8 cellular contexts compared by ENCODE assay signal in genomic region chr21:34890724-34891609, GRCh38.
DNase-seq lines count a peak whose midpoint lies in the region; ATAC-seq lines count a peak whose summit lies in the region.

No MANE protein-coding gene starts in this region.

- H3K4me3 ChIP-seq in skeletal muscle cell (ENCODE audit: low read depth, low read length): peak overlapping the region; percentile 88

- H3K4me3 Mint-ChIP-seq in activated naive CD4-positive, alpha-beta T cell treated with anti-CD3 and anti-CD28 coated beads, Interleukin-2, amount 50 U/mL, for 24 hours: peak overlapping the region; percentile 61

- no peaks in the 10 kb centered on the region for H3K27me3 Mint-ChIP-seq in activated naive CD4-positive, alpha-beta T cell treated with anti-CD3 and anti-CD28 coated beads, Interleukin-2, amount 50 U/mL, for 24 hours

- H3K36me3 Mint-ChIP-seq in activated naive CD4-positive, alpha-beta T cell treated with anti-CD3 and anti-CD28 coated beads, Interleukin-2, amount 50 U/mL, for 24 hours: peaks cover 7% of the 10 kb centered on the region

- peak overlapping the region; percentile 35 for H3K27ac Mint-ChIP-seq in activated naive CD4-positive, alpha-beta T cell treated with anti-CD3 and anti-CD28 coated beads, Interleukin-2, amount 50 U/mL, for 24 hours

- ATAC-seq in HG02981 (IDR thresholded peaks at IDR 0.05; ENCODE audit: unreplicated experiment) (no peak), GM21360 (IDR thresholded peaks at IDR 0.05; ENCODE audit: unreplicated experiment) (no peak)

- H3K4me1 Mint-ChIP-seq in activated naive CD4-positive, alpha-beta T cell treated with anti-CD3 and anti-CD28 coated beads, Interleukin-2, amount 50 U/mL, for 24 hours: peaks cover 53% of the 10 kb centered on the region

- DNase-seq in activated CD4-positive, alpha-beta T cell treated with anti-CD3 and anti-CD28 coated beads for 4 hours: peak; percentile 21 to 29
- no peak for DNase-seq in activated CD4-positive, alpha-beta T cell treated with anti-CD3 and anti-CD28 coated beads for 1 hour
- DNase-seq in hepatic stellate cell (ENCODE audit: low spot score) (peak; percentile 46), skeletal muscle cell (ENCODE audit: low read depth) (no peak), hypothalamus (lab: John Stamatoyannopoulos, UW) (no peak)

- no peaks in the 10 kb centered on the region for H3K9me3 Mint-ChIP-seq in activated naive CD4-positive, alpha-beta T cell treated with anti-CD3 and anti-CD28 coated beads, Interleukin-2, amount 50 U/mL, for 24 hours

Comparison
In these comparisons a context has a peak if more than half of its experiments do, and no peak if none do; other contexts are left out.
1. DNase-seq: peak in activated CD4-positive, alpha-beta T cell treated with anti-CD3 and anti-CD28 coated beads for 4 hours (2 of 2) and hepatic stellate cell (single experiment); none in activated CD4-positive, alpha-beta T cell treated with anti-CD3 and anti-CD28 coated beads for 1 hour (single experiment), skeletal muscle cell (single experiment) and hypothalamus (0 of 51).